28 cellular contexts compared by ENCODE assay signal in the genomic region with DNA sequence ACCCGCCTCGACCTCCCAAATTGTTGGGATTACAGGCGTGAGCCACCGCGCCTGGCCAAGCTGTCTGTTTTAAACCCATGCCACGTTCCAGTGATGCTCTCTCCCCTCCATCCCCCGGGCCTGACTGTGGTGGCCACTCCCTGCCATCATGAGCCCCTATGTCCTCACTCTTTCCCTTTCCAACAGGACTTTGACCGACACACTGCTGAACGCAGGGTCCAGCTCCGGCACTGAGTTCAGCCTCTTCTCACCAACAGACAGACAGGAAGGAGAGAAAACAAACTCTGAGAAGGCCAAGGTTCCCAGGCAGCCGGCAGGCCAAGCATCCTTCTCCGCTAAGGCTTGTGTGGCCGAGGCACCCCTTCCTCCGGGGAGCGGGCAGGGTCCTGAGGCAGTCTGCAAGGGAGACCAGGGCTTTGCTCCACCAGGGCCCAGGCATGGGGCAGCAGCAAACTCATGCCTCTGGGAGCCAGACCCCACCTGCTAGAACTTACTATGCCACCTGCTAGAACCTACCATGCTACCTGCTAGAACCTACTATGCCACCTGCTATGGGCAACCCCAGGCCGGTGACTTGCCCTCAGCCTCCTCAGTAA.
"Had no signal": no experiment of that assay in that cellular context is flagged by ENCODE, and none has a peak within 500 bp of the region (broad histone marks: within the 10 kb centered on the region; RNA-seq: fewer than 3 reads in every experiment).

No MANE protein-coding gene starts in this region.

- ATAC-seq: activated naive CD8-positive, alpha-beta T cell treated with anti-CD3 and anti-CD28 coated beads, Interleukin-2, amount 50 U/mL, for 24 hours; activated T-helper 17 cell treated with anti-CD3 and anti-CD28 coated beads, Interleukin-2, amount 50 U/mL, for 72 hours; K562; SK-N-SH treated with all-trans-retinoic acid at 6 μM for 48 hours had no signal

- H3K4me3 ChIP-seq: K562, SJSA1 had no signal

- DNase-seq: activated CD4-positive, alpha-beta T cell treated with anti-CD3 and anti-CD28 coated beads for 48 hours; activated CD4-positive, alpha-beta T cell treated with anti-CD3 and anti-CD28 coated beads, Interleukin-2, amount 50 U/mL, for 4 hours; activated CD4-positive, CD25-positive, alpha-beta regulatory T cell treated with anti-CD3 and anti-CD28 coated beads, Interleukin-2, amount 50 U/mL, for 72 hours; activated CD8-positive, alpha-beta memory T cell treated with anti-CD3 and anti-CD28 coated beads for 24 hours; activated gamma-delta T cell; activated naive CD8-positive, alpha-beta T cell treated with anti-CD3 and anti-CD28 coated beads, Interleukin-2, amount 50 U/mL, for 24 hours; activated T-cell treated with anti-CD3 and anti-CD28 coated beads for 4 hours; activated T-cell treated with anti-CD3 and anti-CD28 coated beads, Interleukin-2, amount 50 U/mL, for 48 hours; amygdala; Karpas-422; MM.1S; NCI-H1105; NCI-H1436; NCI-H1694 treated with DMSO at 0.1 percent for 48 hours; NCI-H2029 treated with DMSO at 0.1 percent for 48 hours; NCI-H345; NCI-H510A; NCI-H526 treated with DMSO at 0.1 percent for 48 hours; NCI-H82; Right ventricle myocardium superior had no signal

- H3K27ac ChIP-seq: SJSA1 had no signal

- H3K27me3 Mint-ChIP-seq: activated naive CD4-positive, alpha-beta T cell treated with anti-CD3 and anti-CD28 coated beads, Interleukin-2, amount 50 U/mL, for 24 hours; activated naive CD8-positive, alpha-beta T cell treated with anti-CD3 and anti-CD28 coated beads, Interleukin-2, amount 50 U/mL, for 24 hours; activated T-helper 17 cell treated with anti-CD3 and anti-CD28 coated beads, Interleukin-2, amount 50 U/mL, for 72 hours; brain; central memory CD8-positive, alpha-beta T cell had no signal

- H3K9me3 Mint-ChIP-seq: activated naive CD4-positive, alpha-beta T cell treated with anti-CD3 and anti-CD28 coated beads, Interleukin-2, amount 50 U/mL, for 24 hours; activated naive CD8-positive, alpha-beta T cell treated with anti-CD3 and anti-CD28 coated beads, Interleukin-2, amount 50 U/mL, for 24 hours; activated T-helper 17 cell treated with anti-CD3 and anti-CD28 coated beads, Interleukin-2, amount 50 U/mL, for 72 hours; brain; central memory CD8-positive, alpha-beta T cell; T-helper 1 cell treated with Interleukin-12 subunit alpha and Interleukin-12 subunit beta and Interleukin-4 antibody, amounts not matched to agents 30 μg/mL and 1 μg/mL, for 36 hours had no signal

- H3K27me3 ChIP-seq: SJSA1 had no signal

- H3K9me3 ChIP-seq: SJSA1 had no signal

- H3K4me1 Mint-ChIP-seq: activated naive CD4-positive, alpha-beta T cell treated with anti-CD3 and anti-CD28 coated beads, Interleukin-2, amount 50 U/mL, for 24 hours; activated naive CD8-positive, alpha-beta T cell treated with anti-CD3 and anti-CD28 coated beads, Interleukin-2, amount 50 U/mL, for 24 hours had no signal

- H3K27ac Mint-ChIP-seq: activated naive CD4-positive, alpha-beta T cell treated with anti-CD3 and anti-CD28 coated beads, Interleukin-2, amount 50 U/mL, for 24 hours; activated T-helper 17 cell treated with anti-CD3 and anti-CD28 coated beads, Interleukin-2, amount 50 U/mL, for 72 hours; T-helper 1 cell treated with Interleukin-12 subunit alpha and Interleukin-12 subunit beta and Interleukin-4 antibody, amounts not matched to agents 30 μg/mL and 1 μg/mL, for 36 hours had no signal

- H3K4me3 Mint-ChIP-seq: activated naive CD4-positive, alpha-beta T cell treated with anti-CD3 and anti-CD28 coated beads, Interleukin-2, amount 50 U/mL, for 24 hours; activated naive CD8-positive, alpha-beta T cell treated with anti-CD3 and anti-CD28 coated beads, Interleukin-2, amount 50 U/mL, for 24 hours; activated T-helper 17 cell treated with anti-CD3 and anti-CD28 coated beads, Interleukin-2, amount 50 U/mL, for 72 hours; brain; central memory CD8-positive, alpha-beta T cell; T-helper 1 cell treated with Interleukin-12 subunit alpha and Interleukin-12 subunit beta and Interleukin-4 antibody, amounts not matched to agents 30 μg/mL and 1 μg/mL, for 36 hours had no signal
